13 cellular contexts compared by ENCODE assay signal in genomic region chr18:77290856-77291255, GRCh38. TPM values are rescaled to one million over a fixed set of nuclear protein-coding genes. Genes with fewer than 3 reads are reported as not detected.
"Had no signal": no experiment of that assay in that cellular context is flagged by ENCODE, and none has a peak within 500 bp of the region (broad histone marks: within the 10 kb centered on the region; RNA-seq: fewer than 3 reads in every experiment).

No MANE protein-coding gene starts in this region.

RNA-seq across cellular contexts. Expression of gene GALR1, which starts 41.2 kb away (rescaled TPM):
- total RNA-seq: activated B cell treated with CpG ODN at 0.5 μM for 24 hours; activated CD4-positive, alpha-beta memory T cell treated with anti-CD3 and anti-CD28 coated beads for 36 hours; activated CD4-positive, alpha-beta T cell treated with anti-CD3 and anti-CD28 coated beads, Interleukin-2, amount 10 ng/mL, durations not matched to agents 24 days and 14 days; activated CD8-positive, alpha-beta memory T cell treated with anti-CD3 and anti-CD28 coated beads for 36 hours; activated CD8-positive, alpha-beta T cell treated with anti-CD3 and anti-CD28 coated beads for 36 hours; activated naive CD4-positive, alpha-beta T cell treated with anti-CD3 and anti-CD28 coated beads for 36 hours; activated naive CD4-positive, alpha-beta T cell treated with anti-CD3 and anti-CD28 coated beads, Interleukin-2, amount 50 U/mL, for 72 hours; activated naive CD8-positive, alpha-beta T cell treated with anti-CD3 and anti-CD28 coated beads for 36 hours; activated T-cell treated with anti-CD3 and anti-CD28 coated beads, Interleukin-2, amount 50 U/mL, for 4 hours; activated T-cell treated with anti-CD3 and anti-CD28 coated beads, Interleukin-2, amount 50 U/mL, for 72 hours; activated T-helper 1 cell treated with anti-CD3 and anti-CD28 coated beads, Interleukin-12 subunit alpha, Interleukin-12 subunit beta, Interleukin-2, Interleukin-4 antibody, amounts not matched to agents 30 ng/mL and 10 ng/mL and 1 ng/mL, durations not matched to agents 14 hours and 24 hours and 36 hours; activated T-helper 17 cell treated with anti-CD3 and anti-CD28 coated beads, Interleukin-2, amount 50 U/mL, for 72 hours; astrocyte had no signal
